In genomic region chr12:92593734-92594402, GRCh38 we compare ENCODE assay signal across 8 cellular contexts.
A peak's percentile ranks its signal among the peaks of the same experiment; 100 is the strongest.
DNase-seq lines count a peak whose midpoint lies in the region; ATAC-seq and TF ChIP-seq lines count a peak whose summit lies in the region.

No MANE protein-coding gene starts in this region.

- DNase-seq in SIG-M5 treated with dmso at 0.1 percent for 504 hours (lab: John Stamatoyannopoulos, UW; ENCODE audit: unreplicated experiment) (peak; percentile 96), islet precursor cell (peak; percentile 91), NCI-H187 treated with DMSO at 0.1 percent for 48 hours (lab: John Stamatoyannopoulos, UW) (no peak), GM23338 (ENCODE audit: low spot score) (no peak)
- DNase-seq in activated naive CD4-positive, alpha-beta T cell (lab: John Stamatoyannopoulos, UW): peak; percentile 28 to 59 (median 44)
- DNase-seq in stimulated activated CD4-positive, alpha-beta T cell treated with anti-CD3 and anti-CD28 coated beads, TNF-alpha, amount 100 ng/mL, for 1 hour (ENCODE audit: low read depth in 3 of 3, low spot score in 1 of 3): peak; percentile 34 to 70 (median 66)

- no peaks in the 10 kb centered on the region for H3K79me2 ChIP-seq in GM23338 (replicated peaks; ENCODE audit: insufficient read depth)

- no peak overlapping the region for H2AFZ ChIP-seq in GM23338

- H3K4me3 Mint-ChIP-seq in GM23338: no peak overlapping the region

- H3K4me1 Mint-ChIP-seq in GM23338: no peaks in the 10 kb centered on the region

- no peaks in the 10 kb centered on the region for H4K20me1 ChIP-seq in GM23338 (replicated peaks; ENCODE audit: insufficient read depth)

- no peaks in the 10 kb centered on the region for H3K4me1 ChIP-seq in GM23338 (ENCODE audit: insufficient read depth)

- no peak overlapping the region for H3K4me2 ChIP-seq in GM23338

- H3K4me3 ChIP-seq in GM23338: no peak overlapping the region

- H3K36me3 Mint-ChIP-seq in GM23338 (ENCODE audit: low read depth): no peaks in the 10 kb centered on the region; the same call in 2 of the 3 replicates

- no peak for TF ChIP-seq CTCF in GM23338 (conservative IDR thresholded peaks at IDR 0.05; ENCODE audit: low read depth in 2 of 2)

- no peak overlapping the region for H3K27ac Mint-ChIP-seq in GM23338

- no peaks in the 10 kb centered on the region for H3K36me3 ChIP-seq in GM23338 (ENCODE audit: insufficient read depth)

- ATAC-seq in GM18870 (IDR thresholded peaks at IDR 0.05; ENCODE audit: unreplicated experiment): peak; percentile 100
- peak; percentile 100 for ATAC-seq in HG03095 (IDR thresholded peaks at IDR 0.05; ENCODE audit: unreplicated experiment)
- no peak for ATAC-seq in GM23338

- H3K9me2 ChIP-seq in GM23338 (ENCODE audit: insufficient read depth): 0 out of 2 replicates have a peak, but pooled peaks cover 3% of the 10 kb centered on the region

- no peaks in the 10 kb centered on the region for H3K27me3 ChIP-seq in GM23338 (ENCODE audit: insufficient read depth)

- no peaks in the 10 kb centered on the region for H3K27me3 Mint-ChIP-seq in GM23338 (ENCODE audit: insufficient read depth, low read depth, poor library complexity)

- no peaks in the 10 kb centered on the region for H3F3A ChIP-seq in GM23338 (replicated peaks; ENCODE audit: low read depth)

- no peak overlapping the region for H3K27ac ChIP-seq in GM23338 (ENCODE audit: low read depth)

- H3K9me3 Mint-ChIP-seq in GM23338: no peaks in the 10 kb centered on the region; the same call in 2 of the 3 replicates

TF ChIP-seq in GM23338, 12 proteins besides CTCF, POLR2A, EP300 and RAD21:
- no peak for TF ChIP-seq NANOG (IDR thresholded peaks at IDR 0.05; ENCODE audit: borderline replicate concordance)
- TF ChIP-seq ZNF114 (CRISPR knock-in tag; IDR thresholded peaks at IDR 0.05): no peak
- no peak for TF ChIP-seq EZH2 (IDR thresholded peaks at IDR 0.05; ENCODE audit: low read depth, unreplicated experiment)
- TF ChIP-seq REST (IDR thresholded peaks at IDR 0.05; ENCODE audit: unreplicated experiment): no peak
- no peak for TF ChIP-seq JUNB (IDR thresholded peaks at IDR 0.05; ENCODE audit: unreplicated experiment)
- no peak for TF ChIP-seq ETS1 (IDR thresholded peaks at IDR 0.05)
- no peak for TF ChIP-seq ZNF331 (CRISPR knock-in tag; IDR thresholded peaks at IDR 0.05; ENCODE audit: low read depth)
- no peak for TF ChIP-seq STAT1 (IDR thresholded peaks at IDR 0.05; ENCODE audit: unreplicated experiment)
- no peak for TF ChIP-seq EZH2phosphoT487 (IDR thresholded peaks at IDR 0.05; ENCODE audit: unreplicated experiment)

Comparison
In these comparisons a context has a peak if more than half of its experiments do, and no peak if none do; other contexts are left out.
1. DNase-seq: peak in SIG-M5 treated with dmso at 0.1 percent for 504 hours (single experiment), activated naive CD4-positive, alpha-beta T cell (4 of 4), islet precursor cell (single experiment) and stimulated activated CD4-positive, alpha-beta T cell treated with anti-CD3 and anti-CD28 coated beads, TNF-alpha, amount 100 ng/mL, for 1 hour (3 of 3); none in NCI-H187 treated with DMSO at 0.1 percent for 48 hours (single experiment) and GM23338 (single experiment).